10 cellular contexts compared by ENCODE assay signal in genomic region chr18:63141777-63142176, GRCh38.
DNase-seq lines count a peak whose midpoint lies in the region; ATAC-seq, FAIRE-seq and TF ChIP-seq lines count a peak whose summit lies in the region.
"Had no signal": no experiment of that assay in that cellular context is flagged by ENCODE, and none has a peak within 500 bp of the region (broad histone marks: within the 10 kb centered on the region; RNA-seq: fewer than 3 reads in every experiment).

No MANE protein-coding gene starts in this region.

- peak overlapping the region; percentile 53 for H3K4me3 ChIP-seq in GM12878

- RAD21 ChIA-PET in GM12878 (lab: Charles Lee; ENCODE audit: unreplicated experiment) = interaction anchor here (1.0 to 14.2 kb wide), 8 partner anchors 10 to 180 kb away, joined by 3 to 463 read pairs (median 12); no protein-coding TSS in a partner anchor

- peaks cover 90% of the 10 kb centered on the region for H3K79me2 ChIP-seq in GM12878 (ENCODE audit: control insufficient read depth, insufficient read depth, low read length)

- peak; percentile 94 to 98; a peak in 3 of 4 replicates for TF ChIP-seq EP300 in GM12878 (IDR thresholded peaks at IDR 0.05; ENCODE audit: borderline replicate concordance in 1 of 2, control insufficient read depth in 1 of 2, low read depth in 2 of 2, low read length in 2 of 2)

- peak; percentile 85 for DNase-seq in GM12878 (ENCODE audit: low read depth, low spot score)
- no peak for DNase-seq in NCI-H1092 (lab: John Stamatoyannopoulos, UW)
- DNase-seq in stimulated activated CD4-positive, alpha-beta T cell treated with anti-CD3 and anti-CD28 coated beads, Interleukin-12 subunit alpha, Interleukin-12 subunit beta, amount 100 ng/mL, for 4 hours = no peak
- no peak for DNase-seq in NCI-H146 (lab: John Stamatoyannopoulos, UW)
- DNase-seq in occipital lobe (lab: John Stamatoyannopoulos, UW) = no peak
- DNase-seq: EL, posterior cingulate gyrus had no signal

- peak; percentile 18; the same call in 1 of the 2 replicates for TF ChIP-seq POLR2A in GM12878 (IDR thresholded peaks at IDR 0.05; ENCODE audit: low read depth, low read length)

- no peaks in the 10 kb centered on the region for H4K20me1 ChIP-seq in GM12878 (ENCODE audit: control insufficient read depth, insufficient read depth)

- no TSS peak for BruUV-seq in GM12878 (replicated peaks; lab: Mats Ljungman, UMichigan)

- 0 out of 2 replicates have a peak, but pooled peaks have one; percentile 3 for TF ChIP-seq RAD21 in GM12878 (IDR thresholded peaks at IDR 0.05; ENCODE audit: insufficient read depth, low read depth, low read length)

- peaks cover 62% of the 10 kb centered on the region for H3K4me1 ChIP-seq in GM12878 (ENCODE audit: control insufficient read depth, insufficient read depth, low read length)

- ATAC-seq in GM18499 (IDR thresholded peaks at IDR 0.05; ENCODE audit: insufficient read depth, unreplicated experiment) (peak; percentile 34), GM21360 (IDR thresholded peaks at IDR 0.05; ENCODE audit: unreplicated experiment) (peak; percentile 47), HG03196 (IDR thresholded peaks at IDR 0.05; ENCODE audit: unreplicated experiment) (peak; percentile 39), GM12878 (peak; percentile 70)

- TF ChIP-seq CTCF in GM12878 (IDR thresholded peaks at IDR 0.05 in 2 of 3, conservative IDR thresholded peaks at IDR 0.05 in 1 of 3; ENCODE audit: control insufficient read depth in 2 of 3, extremely low read depth in 1 of 3, insufficient read depth in 1 of 3, low read depth in 3 of 3, low read length in 3 of 3) = no peak

- peaks cover 0 to 4% of the 10 kb centered on the region in 2 experiments; a peak in 3 of 4 replicates for H3K36me3 ChIP-seq in GM12878 (ENCODE audit: control insufficient read depth in 2 of 2, insufficient read depth in 2 of 2, low read length in 1 of 2)

- SMC1A ChIA-PET in GM12878 (lab: Charles Lee; ENCODE audit: uncharacterized antibody, unreplicated experiment) = interaction anchor here (0.6 to 12.9 kb wide), 13 partner anchors 9 to 181 kb away, joined by 3 to 453 read pairs (median 8); partner anchors contain the start of gene BCL2

- peak; percentile 75 for FAIRE-seq in GM12878 (lab: Jason Lieb, UNC)

- CTCF ChIA-PET in GM12878 (lab: Yijun Ruan, JAX) = interaction anchor here (1.7 to 13.9 kb wide), 7 partner anchors 10 to 184 kb away, joined by 4 to 416 read pairs (median 9); partner anchors contain the start of gene BCL2

- WGBS in GM12878 (ENCODE audit: insufficient coverage, insufficient replicate concordance, low lambda C conversion rate, missing lambda C conversion rate) = under 1% methylated on average over 10 of the region's 10 CpGs

- intact Hi-C loops in GM12878 (cut with micrococcal nuclease; ENCODE audit: unreplicated experiment) = no loop called here

- POLR2A ChIA-PET in GM12878 (lab: Charles Lee) = interaction anchor here (0.5 to 16.4 kb wide), 8 partner anchors 13 to 767 kb away, joined by 3 to 278 read pairs (median 5); no protein-coding TSS in a partner anchor

- H3K27me3 ChIP-seq in GM12878 (replicated peaks in 1 of 2; ENCODE audit: control insufficient read depth in 2 of 2, insufficient read depth in 2 of 2, low read length in 1 of 2) = no peaks in the 10 kb centered on the region

- no peaks in the 10 kb centered on the region; the same call in 1 of the 3 replicates for H3K9me3 ChIP-seq in GM12878 (replicated peaks; ENCODE audit: control insufficient read depth, insufficient read depth, low read length)

- peak overlapping the region; percentile 96 for H3K27ac ChIP-seq in GM12878 (ENCODE audit: control insufficient read depth, insufficient read depth)

- H3K9ac ChIP-seq in GM12878 (ENCODE audit: control insufficient read depth, insufficient read depth, low read length) = peak overlapping the region; percentile 75

- peak overlapping the region; percentile 90 for H3K4me2 ChIP-seq in GM12878 (ENCODE audit: control insufficient read depth, insufficient read depth)

- H2AFZ ChIP-seq in GM12878 (ENCODE audit: control insufficient read depth, low read depth, low read length) = no peak overlapping the region; the same call in 1 of the 2 replicates

- in situ Hi-C loops in GM12878 (cut with MboI) = loop anchor here (5.0 kb wide), 1 partner anchor 176 kb away; the partner anchor contains the start of gene BCL2

TF ChIP-seq in GM12878, 131 proteins besides CTCF, POLR2A, EP300 and RAD21 (continues in another document):
- TF ChIP-seq WRNIP1 (IDR thresholded peaks at IDR 0.05; ENCODE audit: borderline replicate concordance, low read depth, low read length) = no peak
- peak; percentile 97 for TF ChIP-seq IRF4 (IDR thresholded peaks at IDR 0.05; ENCODE audit: low read depth, low read length)
- no peak for TF ChIP-seq NFIC (IDR thresholded peaks at IDR 0.05; ENCODE audit: low read depth, low read length)
- no peak for TF ChIP-seq TCF3 (IDR thresholded peaks at IDR 0.05; ENCODE audit: borderline replicate concordance, insufficient read depth, low read depth, low read length)
- no peak for TF ChIP-seq CEBPB (IDR thresholded peaks at IDR 0.05; ENCODE audit: borderline replicate concordance in 1 of 2, low read depth in 2 of 2, low read length in 2 of 2)
- no peak for TF ChIP-seq HDAC2 (IDR thresholded peaks at IDR 0.05)
- TF ChIP-seq NR2C2 (IDR thresholded peaks at IDR 0.05; ENCODE audit: borderline replicate concordance, control insufficient read depth, insufficient read length, low read depth) = no peak
- TF ChIP-seq MLLT1 (IDR thresholded peaks at IDR 0.05) = peak; percentile 62
- TF ChIP-seq SIN3A (IDR thresholded peaks at IDR 0.05; ENCODE audit: low read depth, low read length) = peak; percentile 71; the same call in 1 of the 2 replicates
- no peak for TF ChIP-seq ZBTB4 (CRISPR knock-in tag; IDR thresholded peaks at IDR 0.05)
- TF ChIP-seq POU2F2 (IDR thresholded peaks at IDR 0.05; ENCODE audit: borderline replicate concordance, low read depth, low read length) = peak; percentile 87; the same call in 1 of the 3 replicates
- no peak for TF ChIP-seq CREB1 (IDR thresholded peaks at IDR 0.05; ENCODE audit: low read depth)
- TF ChIP-seq ATF2 (IDR thresholded peaks at IDR 0.05; ENCODE audit: low read length) = no peak
- TF ChIP-seq BMI1 (IDR thresholded peaks at IDR 0.05; ENCODE audit: borderline replicate concordance) = 0 out of 2 replicates have a peak, but pooled peaks have one; percentile 50
- TF ChIP-seq USF1 (IDR thresholded peaks at IDR 0.05; ENCODE audit: borderline replicate concordance, extremely low read length, insufficient read depth, low read depth, low read length) = peak; percentile 65
